Comparison of ENCODE assay signal across 24 cellular contexts in genomic region chr1:73033637-73034036, GRCh38.
A peak's percentile ranks its signal among the peaks of the same experiment; 100 is the strongest.
DNase-seq lines count a peak whose midpoint lies in the region; ATAC-seq and TF ChIP-seq lines count a peak whose summit lies in the region.
"Had no signal": no experiment of that assay in that cellular context is flagged by ENCODE, and none has a peak within 500 bp of the region (broad histone marks: within the 10 kb centered on the region; RNA-seq: fewer than 3 reads in every experiment).

No MANE protein-coding gene starts in this region.

- no peaks in the 10 kb centered on the region for H3K79me2 ChIP-seq in GM23338 (replicated peaks; ENCODE audit: insufficient read depth)
- no peaks in the 10 kb centered on the region for H3K79me2 ChIP-seq in mesendoderm (ENCODE audit: control insufficient read depth, insufficient read depth, low read length)

- no peak overlapping the region for H2AFZ ChIP-seq in GM23338
- H2AFZ ChIP-seq: PC-9 had no signal

- H3K9me3 ChIP-seq in HUES64 (ENCODE audit: insufficient read depth, low read depth, low read length), result no peaks in the 10 kb centered on the region
- H3K9me3 ChIP-seq: BLaER1 treated with 17β-estradiol and CSF1 and Interleukin-3, amounts not matched to agents 10 nM and 100 nM; SJSA1 had no signal

- no peaks in the 10 kb centered on the region for H3K9me3 Mint-ChIP-seq in GM23338
- H3K9me3 Mint-ChIP-seq: CD4-positive, alpha-beta T cell had no signal

- no peak overlapping the region for H3K56ac ChIP-seq in mesendoderm (ENCODE audit: low read length)

- H2BK5ac ChIP-seq in mesendoderm (ENCODE audit: low read length), result no peak overlapping the region

- peak; percentile 26 for DNase-seq in GM23338 (ENCODE audit: low spot score)
- peak; percentile 40 for DNase-seq in epithelial cell of esophagus (ENCODE audit: low read depth)
- DNase-seq in mesendoderm, result peak; percentile 31
- DNase-seq in G401 (ENCODE audit: low spot score), result no peak
- no peak for DNase-seq in epidermal melanocyte (ENCODE audit: insufficient read length, low spot score)
- no peak for DNase-seq in dedifferentiated amniotic fluid mesenchymal stem cell (ENCODE audit: extremely low spot score)
- DNase-seq in activated CD8-positive, alpha-beta memory T cell treated with anti-CD3 and anti-CD28 coated beads, Interleukin-2, amount 50 U/mL, for 4 hours, result no peak
- DNase-seq: 8988T; AML-193; CD4-positive, alpha-beta T cell; DMS53; Karpas-422; NCI-H1092; NCI-H1417 treated with DMSO at 0.1 percent for 48 hours; NCI-H1694 treated with DMSO at 0.1 percent for 48 hours; NCI-H2081; NCI-H2227 treated with DMSO at 0.1 percent for 48 hours; NCI-H526 treated with DMSO at 0.1 percent for 48 hours; PC-9; Right ventricle myocardium superior had no signal

- no peak overlapping the region for H3K23ac ChIP-seq in mesendoderm (ENCODE audit: low read length)

- WGBS in HUES64, result 35% methylated on average over 2 of the region's 3 CpGs
- WGBS in mesendoderm (ENCODE audit: extremely low coverage, insufficient coverage, low lambda C conversion rate), result no CpG with 5 or more reads among the region's 3 CpGs

- no peak overlapping the region for H4K5ac ChIP-seq in mesendoderm (ENCODE audit: low read length)

- no peak overlapping the region for H4K8ac ChIP-seq in mesendoderm (ENCODE audit: low read depth, low read length)

- no peak overlapping the region for H3K9ac ChIP-seq in HUES64 (ENCODE audit: low read depth, low read length)
- no peak overlapping the region for H3K9ac ChIP-seq in mesendoderm (ENCODE audit: low read length)
- H3K9ac ChIP-seq: BLaER1 treated with 17β-estradiol and CSF1 and Interleukin-3, amounts not matched to agents 10 nM and 100 nM had no signal

- H2BK15ac ChIP-seq in mesendoderm (replicated peaks; ENCODE audit: low read depth), result no peak overlapping the region

- H3K79me1 ChIP-seq in mesendoderm (ENCODE audit: low read length), result no peaks in the 10 kb centered on the region

- H3K36me3 ChIP-seq in GM23338 (ENCODE audit: insufficient read depth) (no peaks in the 10 kb centered on the region), HUES64 (ENCODE audit: insufficient read depth, low read length) (no peaks in the 10 kb centered on the region), mesendoderm (ENCODE audit: control insufficient read depth, insufficient read depth, low read length) (no peaks in the 10 kb centered on the region)
- H3K36me3 ChIP-seq: BLaER1 treated with 17β-estradiol and CSF1 and Interleukin-3, amounts not matched to agents 10 nM and 100 nM; SJSA1 had no signal

- no peaks in the 10 kb centered on the region for H3K36me3 Mint-ChIP-seq in GM23338 (ENCODE audit: low read depth)

- no peaks in the 10 kb centered on the region for H3K9me2 ChIP-seq in GM23338 (ENCODE audit: insufficient read depth)

- no peak for TF ChIP-seq CTCF in GM23338 (conservative IDR thresholded peaks at IDR 0.05; ENCODE audit: low read depth in 2 of 2)
- no peak for TF ChIP-seq CTCF in epithelial cell of esophagus (IDR thresholded peaks at IDR 0.05; ENCODE audit: insufficient read depth, low read depth, low read length, missing control alignments)

- H2AK5ac ChIP-seq in mesendoderm (ENCODE audit: low read length), result no peak overlapping the region

- no peaks in the 10 kb centered on the region for H3K27me3 ChIP-seq in GM23338 (ENCODE audit: insufficient read depth)
- no peaks in the 10 kb centered on the region for H3K27me3 ChIP-seq in HUES64 (ENCODE audit: insufficient read depth, low read length)
- H3K27me3 ChIP-seq in mesendoderm (ENCODE audit: insufficient read depth, low read length, poor library complexity), result no peaks in the 10 kb centered on the region
- H3K27me3 ChIP-seq: BLaER1 treated with 17β-estradiol and CSF1 and Interleukin-3, amounts not matched to agents 10 nM and 100 nM; SJSA1 had no signal

- H3K4me1 Mint-ChIP-seq in GM23338, result peaks cover 29% of the 10 kb centered on the region

- no peak overlapping the region for H3K4me3 ChIP-seq in GM23338
- H3K4me3 ChIP-seq in HUES64 (ENCODE audit: low read length), result no peak overlapping the region
- H3K4me3 ChIP-seq in epithelial cell of esophagus (ENCODE audit: low read length), result no peak overlapping the region
- no peak overlapping the region for H3K4me3 ChIP-seq in mesendoderm (ENCODE audit: low read length)
- H3K4me3 ChIP-seq: BLaER1 treated with 17β-estradiol and CSF1 and Interleukin-3, amounts not matched to agents 10 nM and 100 nM; PC-9; SJSA1 had no signal

- H3K27ac ChIP-seq in GM23338 (ENCODE audit: low read depth) (peak overlapping the region; percentile 55), HUES64 (ENCODE audit: low read depth, low read length) (peak overlapping the region; percentile 36), mesendoderm (ENCODE audit: low read depth, low read length) (no peak overlapping the region)
- H3K27ac ChIP-seq: BLaER1 treated with 17β-estradiol and CSF1 and Interleukin-3, amounts not matched to agents 10 nM and 100 nM; PC-9; SJSA1 had no signal

- H4K20me1 ChIP-seq in GM23338 (replicated peaks; ENCODE audit: insufficient read depth), result no peaks in the 10 kb centered on the region
- H4K20me1 ChIP-seq: BLaER1 treated with 17β-estradiol and CSF1 and Interleukin-3, amounts not matched to agents 10 nM and 100 nM had no signal

- no peaks in the 10 kb centered on the region for H3F3A ChIP-seq in GM23338 (replicated peaks; ENCODE audit: low read depth)

- H3K27me3 Mint-ChIP-seq in GM23338 (ENCODE audit: insufficient read depth, low read depth, poor library complexity), result no peaks in the 10 kb centered on the region
- H3K27me3 Mint-ChIP-seq: CD4-positive, alpha-beta T cell had no signal

- H3K4me2 ChIP-seq in GM23338, result peak overlapping the region; percentile 17
- no peak overlapping the region for H3K4me2 ChIP-seq in mesendoderm (ENCODE audit: low read length)
- H3K4me2 ChIP-seq: BLaER1 treated with 17β-estradiol and CSF1 and Interleukin-3, amounts not matched to agents 10 nM and 100 nM; PC-9 had no signal

- peak overlapping the region; percentile 90 for H3K27ac Mint-ChIP-seq in GM23338
- H3K27ac Mint-ChIP-seq: CD4-positive, alpha-beta T cell had no signal

- ATAC-seq in GM23338, result peak; percentile 89
- ATAC-seq: HepG2 had no signal

- H3K18ac ChIP-seq in mesendoderm (ENCODE audit: low read length), result no peak overlapping the region

- H3K4ac ChIP-seq in mesendoderm (ENCODE audit: low read depth, low read length), result no peak overlapping the region

- peaks cover 35% of the 10 kb centered on the region for H3K4me1 ChIP-seq in GM23338 (ENCODE audit: insufficient read depth)
- H3K4me1 ChIP-seq in HUES64 (ENCODE audit: insufficient read depth, low read length), result peaks cover 28% of the 10 kb centered on the region
- H3K4me1 ChIP-seq in mesendoderm (ENCODE audit: control insufficient read depth, low read depth, low read length), result no peaks in the 10 kb centered on the region
- H3K4me1 ChIP-seq: BLaER1 treated with 17β-estradiol and CSF1 and Interleukin-3, amounts not matched to agents 10 nM and 100 nM; SJSA1 had no signal

- H3K4me3 Mint-ChIP-seq in GM23338, result no peak overlapping the region; the same call in 2 of the 3 replicates
- H3K4me3 Mint-ChIP-seq: CD4-positive, alpha-beta T cell had no signal

- in situ Hi-C loops in G401 (cut with HindIII; ENCODE audit: low sequenced_read_pairs), result no loop called here

- no peak overlapping the region for H2BK120ac ChIP-seq in mesendoderm (ENCODE audit: low read depth, low read length)

TF ChIP-seq in GM23338, 12 proteins besides CTCF, POLR2A, EP300 and RAD21 (continues in another document):
- TF ChIP-seq POLR2AphosphoS5 (IDR thresholded peaks at IDR 0.05; ENCODE audit: low read depth), result no peak
- TF ChIP-seq ETS1 (IDR thresholded peaks at IDR 0.05), result no peak

Comparison
In these comparisons a context has a peak if more than half of its experiments do, and no peak if none do; other contexts are left out.
1. DNase-seq: peak in GM23338 (single experiment), epithelial cell of esophagus (single experiment) and mesendoderm (single experiment); none in G401 (single experiment), epidermal melanocyte (single experiment), dedifferentiated amniotic fluid mesenchymal stem cell (single experiment) and activated CD8-positive, alpha-beta memory T cell treated with anti-CD3 and anti-CD28 coated beads, Interleukin-2, amount 50 U/mL, for 4 hours (single experiment).